Comparison of ENCODE assay signal across 19 cellular contexts in genomic region chr3:29410200-29410599, GRCh38.
DNase-seq lines count a peak whose midpoint lies in the region; ATAC-seq and TF ChIP-seq lines count a peak whose summit lies in the region.
"Had no signal": no experiment of that assay in that cellular context is flagged by ENCODE, and none has a peak within 500 bp of the region (broad histone marks: within the 10 kb centered on the region; RNA-seq: fewer than 3 reads in every experiment).

No MANE protein-coding gene starts in this region.

- H3K4me2 ChIP-seq in DND-41 (ENCODE audit: insufficient read depth, low read length): no peak overlapping the region

- no peak overlapping the region for H3K9ac ChIP-seq in DND-41 (ENCODE audit: low read depth, low read length)

- no peaks in the 10 kb centered on the region for H3K36me3 ChIP-seq in DND-41 (ENCODE audit: insufficient read depth, low read length)
- H3K36me3 ChIP-seq: ovary had no signal

- no peaks in the 10 kb centered on the region for H3K27me3 ChIP-seq in DND-41 (ENCODE audit: insufficient read depth, low read length, poor library complexity)
- H3K27me3 ChIP-seq: body of pancreas, ovary had no signal

- H3K9me3 ChIP-seq in DND-41 (ENCODE audit: insufficient read depth, low read length, severe bottlenecking): no peaks in the 10 kb centered on the region
- H3K9me3 ChIP-seq: body of pancreas, ovary had no signal

- no peaks in the 10 kb centered on the region for H3K79me2 ChIP-seq in DND-41 (ENCODE audit: insufficient read depth, low read length)

- TF ChIP-seq CTCF in DND-41 (IDR thresholded peaks at IDR 0.05; ENCODE audit: borderline replicate concordance, extremely low read depth, low read length, poor library complexity, severe bottlenecking): no peak
- TF ChIP-seq CTCF in epithelial cell of esophagus (IDR thresholded peaks at IDR 0.05; ENCODE audit: insufficient read depth, low read depth, low read length, missing control alignments): no peak

- H4K20me1 ChIP-seq in DND-41 (ENCODE audit: insufficient read depth, low read length): no peaks in the 10 kb centered on the region

- 0 out of 2 replicates have a peak overlapping the region, but pooled peaks have one; percentile 7 for H2AFZ ChIP-seq in DND-41 (ENCODE audit: low read depth, low read length)

- ATAC-seq in DND-41 (ENCODE audit: insufficient read depth, low read depth) (no peak), GM18867 (IDR thresholded peaks at IDR 0.05; ENCODE audit: unreplicated experiment) (peak; percentile 62), HG03571 (IDR thresholded peaks at IDR 0.05; ENCODE audit: unreplicated experiment) (no peak), GM19328 (IDR thresholded peaks at IDR 0.05; ENCODE audit: unreplicated experiment) (no peak)
- ATAC-seq: activated naive CD8-positive, alpha-beta T cell treated with anti-CD3 and anti-CD28 coated beads, Interleukin-2, amount 50 U/mL, for 24 hours; body of pancreas; HepG2; left colon; natural killer cell had no signal

- peaks cover 33% of the 10 kb centered on the region for H3K4me1 ChIP-seq in DND-41 (ENCODE audit: insufficient read depth, low read length)

- DNase-seq in DND-41 (no peak), NCI-H524 treated with DMSO at 0.1 percent for 48 hours (lab: John Stamatoyannopoulos, UW) (peak; percentile 90), epithelial cell of esophagus (ENCODE audit: low read depth) (peak; percentile 77), medulla oblongata (ENCODE audit: extremely low spot score) (no peak)
- DNase-seq: activated CD8-positive, alpha-beta memory T cell treated with anti-CD3 and anti-CD28 coated beads, Interleukin-2, amount 50 U/mL, for 48 hours; activated effector memory CD4-positive, alpha-beta T cell treated with anti-CD3 and anti-CD28 coated beads, Interleukin-2, amount 50 U/mL, for 16 hours; activated naive CD8-positive, alpha-beta T cell treated with anti-CD3 and anti-CD28 coated beads, Interleukin-2, amount 50 U/mL, for 24 hours; body of pancreas; CD4-positive, alpha-beta T cell; DMS153; HCEC 1CT; left colon; natural killer cell; NCI-H146; ovary had no signal

- H3K27ac ChIP-seq in DND-41 (ENCODE audit: low read length): peak overlapping the region; percentile 17; the same call in 1 of the 2 replicates
- H3K27ac ChIP-seq: body of pancreas, ovary had no signal

- H3K4me3 ChIP-seq in DND-41 (ENCODE audit: low read depth in 1 of 2, low read length in 2 of 2): no peak overlapping the region
- H3K4me3 ChIP-seq in epithelial cell of esophagus (ENCODE audit: low read length): no peak overlapping the region
- H3K4me3 ChIP-seq: body of pancreas, ovary had no signal

Comparison
In these comparisons a context has a peak if more than half of its experiments do, and no peak if none do; other contexts are left out.
1. DNase-seq: peak in NCI-H524 treated with DMSO at 0.1 percent for 48 hours (single experiment) and epithelial cell of esophagus (single experiment); none in DND-41 (single experiment) and medulla oblongata (single experiment).